In genomic region chr10:124005091-124005490, GRCh38 we compare ENCODE assay signal across 27 cellular contexts.
DNase-seq lines count a peak whose midpoint lies in the region; ATAC-seq, FAIRE-seq and TF ChIP-seq lines count a peak whose summit lies in the region.
"Had no signal": no experiment of that assay in that cellular context is flagged by ENCODE, and none has a peak within 500 bp of the region (broad histone marks: within the 10 kb centered on the region; RNA-seq: fewer than 3 reads in every experiment).

No MANE protein-coding gene starts in this region.

- H3K4me2 ChIP-seq in DND-41 (ENCODE audit: insufficient read depth, low read length) (no peak overlapping the region), HepG2 (ENCODE audit: low read depth, low read length) (peak overlapping the region; percentile 20; the same call in 1 of the 2 replicates)
- H3K4me2 ChIP-seq: KMS-11 had no signal

- TF ChIP-seq RAD21 in HepG2 (CRISPR knock-in tag; IDR thresholded peaks at IDR 0.05), result no peak

- no TSS peak for BruUV-seq in HepG2 (replicated peaks; lab: Mats Ljungman, UMichigan)

- H3K4me1 ChIP-seq in DND-41 (ENCODE audit: insufficient read depth, low read length), result peaks cover 10% of the 10 kb centered on the region
- peaks cover 48% of the 10 kb centered on the region for H3K4me1 ChIP-seq in HepG2 (ENCODE audit: insufficient read depth, low read length)
- H3K4me1 ChIP-seq: ascending aorta had no signal

- no peaks in the 10 kb centered on the region for H3K36me3 ChIP-seq in DND-41 (ENCODE audit: insufficient read depth, low read length)
- H3K36me3 ChIP-seq in WERI-Rb-1, result no peaks in the 10 kb centered on the region
- peaks cover 16 to 34% of the 10 kb centered on the region in 2 experiments for H3K36me3 ChIP-seq in HepG2 (replicated peaks in 1 of 2; ENCODE audit: control insufficient read depth in 1 of 2, insufficient read depth in 2 of 2, low read length in 2 of 2)

- H4K20me1 ChIP-seq in DND-41 (ENCODE audit: insufficient read depth, low read length) (no peaks in the 10 kb centered on the region), HepG2 (ENCODE audit: insufficient read depth, low read length) (peaks cover 9% of the 10 kb centered on the region)

- WGBS in HepG2 (ENCODE audit: low lambda C conversion rate), result 60% methylated on average over 10 of the region's 10 CpGs

- H3K27me3 ChIP-seq in DND-41 (ENCODE audit: insufficient read depth, low read length, poor library complexity) (no peaks in the 10 kb centered on the region), WERI-Rb-1 (ENCODE audit: insufficient read depth, low read depth, severe bottlenecking) (no peaks in the 10 kb centered on the region), HepG2 (ENCODE audit: control insufficient read depth in 1 of 2, insufficient read depth in 2 of 2, low read length in 2 of 2) (no peaks in the 10 kb centered on the region)
- H3K27me3 ChIP-seq: ascending aorta had no signal

- POLR2A ChIA-PET in HepG2 (lab: Yijun Ruan, JAX), result interaction anchor here (0.8 to 2.4 kb wide), 4 partner anchors 31 to 86 kb away, joined by 3 to 10 read pairs (median 4); no protein-coding TSS in a partner anchor

- no peak overlapping the region for H3K27ac ChIP-seq in DND-41 (ENCODE audit: low read length)
- H3K27ac ChIP-seq in WERI-Rb-1, result no peak overlapping the region
- H3K27ac ChIP-seq in HepG2 (ENCODE audit: extremely low read length, insufficient read depth, low read length), result peak overlapping the region; percentile 6
- H3K27ac ChIP-seq: ascending aorta had no signal

- FAIRE-seq in HepG2 (lab: Jason Lieb, UNC), result no peak
- FAIRE-seq: islet of Langerhans, urothelium cell line had no signal

- intact Hi-C loops in HepG2 (cut with micrococcal nuclease; ENCODE audit: unreplicated experiment) (no loop called here), sciatic nerve (cut with DNase I) (no loop called here)

- H2AFZ ChIP-seq in DND-41 (ENCODE audit: low read depth, low read length) (no peak overlapping the region), HepG2 (ENCODE audit: low read length) (no peak overlapping the region)

- CTCF ChIA-PET in HepG2 (lab: Yijun Ruan, JAX; ENCODE audit: low intra/inter-chr PET ratio, low total read pairs), result no interaction called here

- ATAC-seq in DND-41 (ENCODE audit: insufficient read depth, low read depth) (0 out of 3 replicates have a peak, but pooled peaks have one; percentile 23), HepG2 (peak; percentile 43), sciatic nerve (no peak)
- ATAC-seq: activated naive CD4-positive, alpha-beta T cell treated with anti-CD3 and anti-CD28 coated beads, Interleukin-2, amount 50 U/mL, for 72 hours; activated T-cell treated with anti-CD3 and anti-CD28 coated beads, Interleukin-2, amount 50 U/mL, for 72 hours; right cardiac atrium had no signal

- DNase-seq in DND-41 (no peak), WERI-Rb-1 (peak; percentile 56), HepG2 (ENCODE audit: low spot score) (peak; percentile 25), sciatic nerve (ENCODE audit: low spot score) (peak; percentile 51), NCI-H2107 treated with DMSO at 0.1 percent for 48 hours (lab: John Stamatoyannopoulos, UW; ENCODE audit: unreplicated experiment) (no peak)
- DNase-seq in activated CD4-positive, alpha-beta T cell treated with anti-CD3 and anti-CD28 coated beads for 4 hours, result no peak
- no peak for DNase-seq in stimulated activated CD4-positive, alpha-beta T cell treated with anti-CD3 and anti-CD28 coated beads, Interleukin-2, amount 100 ng/mL, for 24 hours
- DNase-seq: activated CD4-positive, CD25-positive, alpha-beta regulatory T cell treated with anti-CD3 and anti-CD28 coated beads, Interleukin-2, amount 50 U/mL, for 72 hours; activated T-cell treated with anti-CD3 and anti-CD28 coated beads, Interleukin-2, amount 50 U/mL, for 72 hours; CD4-positive, CD25-positive, alpha-beta regulatory T cell; central memory CD4-positive, alpha-beta T cell; foreskin melanocyte; H9; hypothalamus; NCI-H1694 treated with DMSO at 0.1 percent for 48 hours; NCI-H2227 treated with DMSO at 0.1 percent for 48 hours; NCI-H748 treated with DMSO at 0.1 percent for 48 hours; OCI-M1; right cardiac atrium; Right ventricle myocardium superior; substantia nigra had no signal

- no peaks in the 10 kb centered on the region for H3K9me3 ChIP-seq in DND-41 (ENCODE audit: insufficient read depth, low read length, severe bottlenecking)
- H3K9me3 ChIP-seq in WERI-Rb-1 (ENCODE audit: severe bottlenecking), result no peaks in the 10 kb centered on the region
- no peaks in the 10 kb centered on the region for H3K9me3 ChIP-seq in HepG2 (ENCODE audit: low read length)
- H3K9me3 ChIP-seq: ascending aorta had no signal

- H3K4me3 ChIP-seq in DND-41 (ENCODE audit: low read depth in 1 of 2, low read length in 2 of 2) (no peak overlapping the region), WERI-Rb-1 (ENCODE audit: low read depth, low read length) (no peak overlapping the region), HepG2 (replicated peaks in 1 of 3; ENCODE audit: insufficient read depth in 1 of 3, low read depth in 2 of 3, low read length in 3 of 3) (no peak overlapping the region)
- H3K4me3 ChIP-seq: ascending aorta, lung had no signal

- H3K9ac ChIP-seq in DND-41 (ENCODE audit: low read depth, low read length), result no peak overlapping the region
- no peak overlapping the region for H3K9ac ChIP-seq in HepG2 (ENCODE audit: insufficient read depth, low read depth, low read length)
- H3K9ac ChIP-seq: KMS-11 had no signal

- H3K79me2 ChIP-seq in DND-41 (ENCODE audit: insufficient read depth, low read length), result no peaks in the 10 kb centered on the region
- H3K79me2 ChIP-seq in HepG2 (ENCODE audit: insufficient read depth, low read length), result no peaks in the 10 kb centered on the region

- TF ChIP-seq EP300 in HepG2 (IDR thresholded peaks at IDR 0.05; ENCODE audit: low read depth in 2 of 2, low read length in 2 of 2), result no peak
- no peak for TF ChIP-seq EP300 in HepG2 (CRISPR knock-in tag; IDR thresholded peaks at IDR 0.05; ENCODE audit: borderline replicate concordance)

- TF ChIP-seq CTCF in DND-41 (IDR thresholded peaks at IDR 0.05; ENCODE audit: borderline replicate concordance, extremely low read depth, low read length, poor library complexity, severe bottlenecking), result no peak
- no peak for TF ChIP-seq CTCF in WERI-Rb-1 (IDR thresholded peaks at IDR 0.05; ENCODE audit: low read depth, low read length)
- TF ChIP-seq CTCF in HepG2 (CRISPR knock-in tag; IDR thresholded peaks at IDR 0.05), result no peak; the same call in 1 of the 2 replicates

- TF ChIP-seq POLR2A in HepG2 (IDR thresholded peaks at IDR 0.05; ENCODE audit: insufficient read depth in 1 of 2, low read depth in 2 of 2, low read length in 2 of 2), result no peak

- in situ Hi-C loops in HepG2 (cut with HindIII; ENCODE audit: extremely low pct_ligation_motif_present, low pct_unique_long_range_greater_than_20kb), result no loop called here

TF ChIP-seq in HepG2, 621 proteins besides CTCF, POLR2A, EP300 and RAD21:
- TF ChIP-seq KDM2A (CRISPR knock-in tag; IDR thresholded peaks at IDR 0.05; ENCODE audit: borderline replicate concordance, low read depth) (0 out of 2 replicates have a peak, but pooled peaks have one; percentile 16), TFAP4 (IDR thresholded peaks at IDR 0.05; ENCODE audit: borderline replicate concordance, low read depth) (no peak), KLF9 (CRISPR knock-in tag; IDR thresholded peaks at IDR 0.05; ENCODE audit: low read depth) (no peak), POLR2AphosphoS5 (IDR thresholded peaks at IDR 0.05; ENCODE audit: low read depth, low read length) (peak; percentile 14; the same call in 1 of the 2 replicates), RBM39 (IDR thresholded peaks at IDR 0.05; ENCODE audit: low read depth, low read length, poor library complexity, severe bottlenecking) (no peak), AGO2 (optimal IDR thresholded peaks at IDR 0.05; ENCODE audit: low read depth, low read length) (peak; percentile 30), KAT2B (IDR thresholded peaks at IDR 0.05; ENCODE audit: borderline replicate concordance, low read depth, low read length) (no peak)
TF ChIP-seq in HepG2: peak in this region for 3.

Comparison
In these comparisons a context has a peak if more than half of its experiments do, and no peak if none do; other contexts are left out.
1. DNase-seq: peak in WERI-Rb-1 (single experiment), HepG2 (single experiment) and sciatic nerve (single experiment); none in DND-41 (single experiment), activated CD4-positive, alpha-beta T cell treated with anti-CD3 and anti-CD28 coated beads for 4 hours (0 of 2), stimulated activated CD4-positive, alpha-beta T cell treated with anti-CD3 and anti-CD28 coated beads, Interleukin-2, amount 100 ng/mL, for 24 hours (0 of 2) and NCI-H2107 treated with DMSO at 0.1 percent for 48 hours (single experiment).